Comparison of ENCODE assay signal across 1 cellular context in genomic region chr18:9614401-9615279, GRCh38.
TF ChIP-seq lines count a peak whose summit lies in the region.

A gene with protein sequence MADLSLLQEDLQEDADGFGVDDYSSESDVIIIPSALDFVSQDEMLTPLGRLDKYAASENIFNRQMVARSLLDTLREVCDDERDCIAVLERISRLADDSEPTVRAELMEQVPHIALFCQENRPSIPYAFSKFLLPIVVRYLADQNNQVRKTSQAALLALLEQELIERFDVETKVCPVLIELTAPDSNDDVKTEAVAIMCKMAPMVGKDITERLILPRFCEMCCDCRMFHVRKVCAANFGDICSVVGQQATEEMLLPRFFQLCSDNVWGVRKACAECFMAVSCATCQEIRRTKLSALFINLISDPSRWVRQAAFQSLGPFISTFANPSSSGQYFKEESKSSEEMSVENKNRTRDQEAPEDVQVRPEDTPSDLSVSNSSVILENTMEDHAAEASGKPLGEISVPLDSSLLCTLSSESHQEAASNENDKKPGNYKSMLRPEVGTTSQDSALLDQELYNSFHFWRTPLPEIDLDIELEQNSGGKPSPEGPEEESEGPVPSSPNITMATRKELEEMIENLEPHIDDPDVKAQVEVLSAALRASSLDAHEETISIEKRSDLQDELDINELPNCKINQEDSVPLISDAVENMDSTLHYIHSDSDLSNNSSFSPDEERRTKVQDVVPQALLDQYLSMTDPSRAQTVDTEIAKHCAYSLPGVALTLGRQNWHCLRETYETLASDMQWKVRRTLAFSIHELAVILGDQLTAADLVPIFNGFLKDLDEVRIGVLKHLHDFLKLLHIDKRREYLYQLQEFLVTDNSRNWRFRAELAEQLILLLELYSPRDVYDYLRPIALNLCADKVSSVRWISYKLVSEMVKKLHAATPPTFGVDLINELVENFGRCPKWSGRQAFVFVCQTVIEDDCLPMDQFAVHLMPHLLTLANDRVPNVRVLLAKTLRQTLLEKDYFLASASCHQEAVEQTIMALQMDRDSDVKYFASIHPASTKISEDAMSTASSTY (minus strand): TSS chr18:9614559. CDS start chr18:9614484, 75 bp downstream.

TF ChIP-seq in HepG2, 621 proteins besides CTCF, POLR2A, EP300 and RAD21 (continued from another document and continues in another):
- TF ChIP-seq ZNF318 (CRISPR knock-in tag; IDR thresholded peaks at IDR 0.05) (no peak), NFE2L2 (IDR thresholded peaks at IDR 0.05; ENCODE audit: low read length) (no peak), MIER3 (CRISPR knock-in tag; IDR thresholded peaks at IDR 0.05; ENCODE audit: borderline replicate concordance) (no peak), ZNF556 (CRISPR knock-in tag; IDR thresholded peaks at IDR 0.05; ENCODE audit: borderline replicate concordance) (no peak), NFE2 (CRISPR knock-in tag; IDR thresholded peaks at IDR 0.05) (no peak), HIVEP1 (CRISPR knock-in tag; IDR thresholded peaks at IDR 0.05) (no peak), ELF4 (CRISPR knock-in tag; IDR thresholded peaks at IDR 0.05; ENCODE audit: borderline replicate concordance) (no peak), MIXL1 (CRISPR knock-in tag; IDR thresholded peaks at IDR 0.05) (no peak), IRX3 (CRISPR knock-in tag; IDR thresholded peaks at IDR 0.05; ENCODE audit: borderline replicate concordance, low read depth) (0 out of 2 replicates have a peak, but pooled peaks have one; percentile 2), MIER2 (CRISPR knock-in tag; IDR thresholded peaks at IDR 0.05) (no peak), MATR3 (CRISPR knock-in tag; IDR thresholded peaks at IDR 0.05) (no peak), SP140L (CRISPR knock-in tag; IDR thresholded peaks at IDR 0.05; ENCODE audit: borderline replicate concordance) (no peak), ZNF598 (CRISPR knock-in tag; IDR thresholded peaks at IDR 0.05; ENCODE audit: borderline replicate concordance) (no peak; the same call in 1 of the 2 replicates), SAFB2 (CRISPR knock-in tag; IDR thresholded peaks at IDR 0.05; ENCODE audit: borderline replicate concordance, low read depth) (no peak), RAD51 (IDR thresholded peaks at IDR 0.05; ENCODE audit: borderline replicate concordance) (no peak), ZFP36L2 (CRISPR knock-in tag; IDR thresholded peaks at IDR 0.05) (no peak), ZNF280D (CRISPR knock-in tag; IDR thresholded peaks at IDR 0.05) (no peak), ZNF724P (CRISPR knock-in tag; IDR thresholded peaks at IDR 0.05; ENCODE audit: borderline replicate concordance) (no peak), MTF2 (CRISPR knock-in tag; IDR thresholded peaks at IDR 0.05; ENCODE audit: borderline replicate concordance) (no peak), ZNF570 (CRISPR knock-in tag; IDR thresholded peaks at IDR 0.05; ENCODE audit: borderline replicate concordance) (no peak), KDM4B (CRISPR knock-in tag; IDR thresholded peaks at IDR 0.05) (no peak), ZNF572 (CRISPR knock-in tag; IDR thresholded peaks at IDR 0.05) (no peak), ZNF431 (CRISPR knock-in tag; IDR thresholded peaks at IDR 0.05; ENCODE audit: borderline replicate concordance, low read depth) (0 out of 2 replicates have a peak, but pooled peaks have one; percentile 28), GPN1 (CRISPR knock-in tag; IDR thresholded peaks at IDR 0.05; ENCODE audit: borderline replicate concordance) (no peak), PLRG1 (conservative IDR thresholded peaks at IDR 0.05) (no peak), ZFP36 (IDR thresholded peaks at IDR 0.05; ENCODE audit: borderline replicate concordance, low read depth, low read length, partially characterized antibody) (no peak), ZNF24 (IDR thresholded peaks at IDR 0.05) (no peak), GATAD2A (CRISPR knock-in tag; IDR thresholded peaks at IDR 0.05) (no peak), HNRNPK (IDR thresholded peaks at IDR 0.05; ENCODE audit: low read depth, low read length, poor library complexity, severe bottlenecking) (no peak), ZNF263 (CRISPR knock-in tag; IDR thresholded peaks at IDR 0.05) (peak; percentile 44; the same call in 1 of the 2 replicates), ZC3H4 (CRISPR knock-in tag; IDR thresholded peaks at IDR 0.05; ENCODE audit: borderline replicate concordance) (no peak), ZNF713 (CRISPR knock-in tag; IDR thresholded peaks at IDR 0.05) (no peak), U2AF1 (optimal IDR thresholded peaks at IDR 0.05; ENCODE audit: low read depth, low read length) (no peak), GATAD1 (CRISPR knock-in tag; IDR thresholded peaks at IDR 0.05) (no peak), PREB (CRISPR knock-in tag; IDR thresholded peaks at IDR 0.05) (no peak), CC2D1A (CRISPR knock-in tag; IDR thresholded peaks at IDR 0.05) (no peak), MAZ (IDR thresholded peaks at IDR 0.05; ENCODE audit: borderline replicate concordance, low read depth, low read length) (no peak), MAZ (CRISPR knock-in tag; IDR thresholded peaks at IDR 0.05; ENCODE audit: low read depth) (no peak)
- TF ChIP-seq, protein P1, sequence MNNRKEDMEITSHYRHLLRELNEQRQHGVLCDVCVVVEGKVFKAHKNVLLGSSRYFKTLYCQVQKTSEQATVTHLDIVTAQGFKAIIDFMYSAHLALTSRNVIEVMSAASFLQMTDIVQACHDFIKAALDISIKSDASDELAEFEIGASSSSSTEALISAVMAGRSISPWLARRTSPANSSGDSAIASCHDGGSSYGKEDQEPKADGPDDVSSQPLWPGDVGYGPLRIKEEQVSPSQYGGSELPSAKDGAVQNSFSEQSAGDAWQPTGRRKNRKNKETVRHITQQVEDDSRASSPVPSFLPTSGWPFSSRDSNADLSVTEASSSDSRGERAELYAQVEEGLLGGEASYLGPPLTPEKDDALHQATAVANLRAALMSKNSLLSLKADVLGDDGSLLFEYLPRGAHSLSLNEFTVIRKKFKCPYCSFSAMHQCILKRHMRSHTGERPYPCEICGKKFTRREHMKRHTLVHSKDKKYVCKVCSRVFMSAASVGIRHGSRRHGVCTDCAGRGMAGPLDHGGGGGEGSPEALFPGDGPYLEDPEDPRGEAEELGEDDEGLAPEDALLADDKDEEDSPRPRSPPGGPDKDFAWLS (CRISPR knock-in tag; IDR thresholded peaks at IDR 0.05; ENCODE audit: borderline replicate concordance), result no peak
- TF ChIP-seq, protein P2, sequence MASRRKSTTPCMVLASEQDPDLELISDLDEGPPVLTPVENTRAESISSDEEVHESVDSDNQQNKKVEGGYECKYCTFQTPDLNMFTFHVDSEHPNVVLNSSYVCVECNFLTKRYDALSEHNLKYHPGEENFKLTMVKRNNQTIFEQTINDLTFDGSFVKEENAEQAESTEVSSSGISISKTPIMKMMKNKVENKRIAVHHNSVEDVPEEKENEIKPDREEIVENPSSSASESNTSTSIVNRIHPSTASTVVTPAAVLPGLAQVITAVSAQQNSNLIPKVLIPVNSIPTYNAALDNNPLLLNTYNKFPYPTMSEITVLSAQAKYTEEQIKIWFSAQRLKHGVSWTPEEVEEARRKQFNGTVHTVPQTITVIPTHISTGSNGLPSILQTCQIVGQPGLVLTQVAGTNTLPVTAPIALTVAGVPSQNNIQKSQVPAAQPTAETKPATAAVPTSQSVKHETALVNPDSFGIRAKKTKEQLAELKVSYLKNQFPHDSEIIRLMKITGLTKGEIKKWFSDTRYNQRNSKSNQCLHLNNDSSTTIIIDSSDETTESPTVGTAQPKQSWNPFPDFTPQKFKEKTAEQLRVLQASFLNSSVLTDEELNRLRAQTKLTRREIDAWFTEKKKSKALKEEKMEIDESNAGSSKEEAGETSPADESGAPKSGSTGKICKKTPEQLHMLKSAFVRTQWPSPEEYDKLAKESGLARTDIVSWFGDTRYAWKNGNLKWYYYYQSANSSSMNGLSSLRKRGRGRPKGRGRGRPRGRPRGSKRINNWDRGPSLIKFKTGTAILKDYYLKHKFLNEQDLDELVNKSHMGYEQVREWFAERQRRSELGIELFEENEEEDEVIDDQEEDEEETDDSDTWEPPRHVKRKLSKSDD (CRISPR knock-in tag; IDR thresholded peaks at IDR 0.05; ENCODE audit: low read depth), result no peak
- TF ChIP-seq, protein P3, sequence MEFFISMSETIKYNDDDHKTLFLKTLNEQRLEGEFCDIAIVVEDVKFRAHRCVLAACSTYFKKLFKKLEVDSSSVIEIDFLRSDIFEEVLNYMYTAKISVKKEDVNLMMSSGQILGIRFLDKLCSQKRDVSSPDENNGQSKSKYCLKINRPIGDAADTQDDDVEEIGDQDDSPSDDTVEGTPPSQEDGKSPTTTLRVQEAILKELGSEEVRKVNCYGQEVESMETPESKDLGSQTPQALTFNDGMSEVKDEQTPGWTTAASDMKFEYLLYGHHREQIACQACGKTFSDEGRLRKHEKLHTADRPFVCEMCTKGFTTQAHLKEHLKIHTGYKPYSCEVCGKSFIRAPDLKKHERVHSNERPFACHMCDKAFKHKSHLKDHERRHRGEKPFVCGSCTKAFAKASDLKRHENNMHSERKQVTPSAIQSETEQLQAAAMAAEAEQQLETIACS (CRISPR knock-in tag; IDR thresholded peaks at IDR 0.05), result peak; percentile 85
